ENCODE assay signal across 24 cellular contexts in the genomic region with DNA sequence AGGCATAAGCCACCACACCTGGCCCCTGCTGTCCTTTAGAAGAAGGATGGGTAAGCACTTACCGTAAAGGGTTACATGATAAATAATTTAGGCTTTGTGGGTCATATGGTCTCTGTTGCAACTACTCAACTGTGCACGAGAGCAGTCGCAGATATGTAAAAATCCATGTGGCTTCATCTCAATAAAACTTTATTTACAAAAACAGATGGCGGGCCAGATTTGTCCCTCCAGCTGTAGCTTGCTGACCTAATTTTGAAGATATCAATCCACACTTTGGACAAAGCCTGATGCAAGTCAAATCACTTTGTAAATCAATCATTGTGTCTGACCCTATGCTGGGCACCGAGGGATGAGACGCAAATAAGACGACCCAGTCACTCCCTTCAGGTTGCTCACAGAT. TPM values are rescaled to one million over a fixed set of nuclear protein-coding genes. Genes with fewer than 3 reads are reported as not detected.
DNase-seq lines count a peak whose midpoint lies in the region; ATAC-seq, FAIRE-seq and TF ChIP-seq lines count a peak whose summit lies in the region.
"Had no signal": no experiment of that assay in that cellular context is flagged by ENCODE, and none has a peak within 500 bp of the region (broad histone marks: within the 10 kb centered on the region; RNA-seq: fewer than 3 reads in every experiment).

No MANE protein-coding gene starts in this region.

- POLR2A ChIA-PET in GM12878 (lab: Charles Lee), result no interaction called here

- H4K20me1 ChIP-seq in GM23338 (replicated peaks; ENCODE audit: insufficient read depth), result no peaks in the 10 kb centered on the region
- H4K20me1 ChIP-seq in GM12878 (ENCODE audit: control insufficient read depth, insufficient read depth), result no peaks in the 10 kb centered on the region
- H4K20me1 ChIP-seq: BLaER1 treated with 17β-estradiol and CSF1 and Interleukin-3, amounts not matched to agents 10 nM and 100 nM had no signal

- H3K9me3 Mint-ChIP-seq in GM23338 (no peaks in the 10 kb centered on the region; the same call in 2 of the 3 replicates), CD14-positive monocyte (peaks cover 0 to 1% (median 0%) of the 10 kb centered on the region in 7 donors)
- H3K9me3 Mint-ChIP-seq: H9 had no signal

- H3K36me3 Mint-ChIP-seq in GM23338 (ENCODE audit: low read depth), result no peaks in the 10 kb centered on the region
- no peaks in the 10 kb centered on the region for H3K36me3 Mint-ChIP-seq in CD14-positive monocyte
- H3K36me3 Mint-ChIP-seq: CD4-positive, alpha-beta memory T cell had no signal

- SMC1A ChIA-PET in GM12878 (lab: Charles Lee; ENCODE audit: uncharacterized antibody, unreplicated experiment), result interaction anchor here (0.6 kb wide), 1 partner anchor 168 kb away, joined by 5 read pairs; no protein-coding TSS in a partner anchor

- TF ChIP-seq EP300 in GM12878 (IDR thresholded peaks at IDR 0.05; ENCODE audit: borderline replicate concordance in 1 of 2, control insufficient read depth in 1 of 2, low read depth in 2 of 2, low read length in 2 of 2), result no peak

- no peak overlapping the region for H3K4me3 ChIP-seq in GM23338
- H3K4me3 ChIP-seq in GM12878, result no peak overlapping the region
- H3K4me3 ChIP-seq: A549; BLaER1 treated with 17β-estradiol and CSF1 and Interleukin-3, amounts not matched to agents 10 nM and 100 nM; GM23248 had no signal

- H3K4me1 ChIP-seq in GM23338 (ENCODE audit: insufficient read depth) (no peaks in the 10 kb centered on the region), GM12878 (ENCODE audit: control insufficient read depth, insufficient read depth, low read length) (no peaks in the 10 kb centered on the region)
- H3K4me1 ChIP-seq: A549, BE2C had no signal

- H3K4me1 Mint-ChIP-seq in GM23338, result peaks cover 7% of the 10 kb centered on the region
- no peaks in the 10 kb centered on the region for H3K4me1 Mint-ChIP-seq in CD14-positive monocyte
- H3K4me1 Mint-ChIP-seq: CD4-positive, alpha-beta memory T cell had no signal

- no peak overlapping the region for H3K4me2 ChIP-seq in GM23338
- no peak overlapping the region for H3K4me2 ChIP-seq in GM12878 (ENCODE audit: control insufficient read depth, insufficient read depth)
- H3K4me2 ChIP-seq: A549; BLaER1 treated with 17β-estradiol and CSF1 and Interleukin-3, amounts not matched to agents 10 nM and 100 nM had no signal

- no peaks in the 10 kb centered on the region for H3K9me3 ChIP-seq in GM12878 (replicated peaks; ENCODE audit: control insufficient read depth, insufficient read depth, low read length)
- H3K9me3 ChIP-seq: A549; BE2C; BLaER1 treated with 17β-estradiol and CSF1 and Interleukin-3, amounts not matched to agents 10 nM and 100 nM had no signal

- H3K27ac ChIP-seq in GM23338 (ENCODE audit: low read depth), result no peak overlapping the region
- no peak overlapping the region for H3K27ac ChIP-seq in GM12878 (ENCODE audit: control insufficient read depth, insufficient read depth)
- H3K27ac ChIP-seq: A549; BLaER1 treated with 17β-estradiol and CSF1 and Interleukin-3, amounts not matched to agents 10 nM and 100 nM; GM23248 had no signal

- in situ Hi-C loops in GM12878 (cut with MboI), result no loop called here

- CTCF ChIA-PET in GM12878 (lab: Yijun Ruan, JAX), result no interaction called here

- RAD21 ChIA-PET in GM12878 (lab: Charles Lee; ENCODE audit: unreplicated experiment), result no interaction called here

- H3K36me3 ChIP-seq in GM23338 (ENCODE audit: insufficient read depth), result no peaks in the 10 kb centered on the region
- no peaks in the 10 kb centered on the region for H3K36me3 ChIP-seq in GM12878 (ENCODE audit: control insufficient read depth in 2 of 2, insufficient read depth in 2 of 2, low read length in 1 of 2)
- H3K36me3 ChIP-seq: BE2C; BLaER1 treated with 17β-estradiol and CSF1 and Interleukin-3, amounts not matched to agents 10 nM and 100 nM had no signal

- DNase-seq in NCI-H82 (lab: John Stamatoyannopoulos, UW) (peak; percentile 65), NCI-H82 treated with DMSO at 0.1 percent for 48 hours (lab: John Stamatoyannopoulos, UW; ENCODE audit: unreplicated experiment) (no peak), GM23338 (ENCODE audit: low spot score) (no peak), GM12878 (ENCODE audit: low read depth, low spot score) (no peak), mesenteric fat pad (ENCODE audit: low spot score) (peak; percentile 45), OCI-M2 (lab: John Stamatoyannopoulos, UW; ENCODE audit: unreplicated experiment) (no peak), CD14-positive monocyte (ENCODE audit: low spot score) (no peak)
- DNase-seq: 8988T; ACHN; AML-193; BE2C; Calu3; CD4-positive, alpha-beta memory T cell; COR-L47; DMS79; EL; GDM1; GM23248 had no signal

- no peaks in the 10 kb centered on the region for H3K9me2 ChIP-seq in GM23338 (ENCODE audit: insufficient read depth)

- H2AFZ ChIP-seq in GM23338 (0 out of 2 replicates have a peak overlapping the region, but pooled peaks have one; percentile 12), GM12878 (ENCODE audit: control insufficient read depth, low read depth, low read length) (no peak overlapping the region)
- H2AFZ ChIP-seq: GM23248 had no signal

- H3F3A ChIP-seq in GM23338 (replicated peaks; ENCODE audit: low read depth), result no peaks in the 10 kb centered on the region

- TF ChIP-seq CTCF in GM23338 (conservative IDR thresholded peaks at IDR 0.05; ENCODE audit: low read depth in 2 of 2) (no peak), GM12878 (IDR thresholded peaks at IDR 0.05 in 2 of 3, conservative IDR thresholded peaks at IDR 0.05 in 1 of 3; ENCODE audit: control insufficient read depth in 2 of 3, extremely low read depth in 1 of 3, insufficient read depth in 1 of 3, low read depth in 3 of 3, low read length in 3 of 3) (no peak), CD14-positive monocyte (IDR thresholded peaks at IDR 0.05) (no peak)

- intact Hi-C loops in GM12878 (cut with micrococcal nuclease; ENCODE audit: unreplicated experiment) (no loop called here), CD14-positive monocyte (cut with micrococcal nuclease) (no loop called here)

- H3K4me3 Mint-ChIP-seq in GM23338 (no peak overlapping the region), CD14-positive monocyte (no peak overlapping the region)
- H3K4me3 Mint-ChIP-seq: CD4-positive, alpha-beta memory T cell; H9 had no signal

- FAIRE-seq in GM12878 (lab: Jason Lieb, UNC), result no peak
- FAIRE-seq: A549, GM12891, GM18507 had no signal

- TF ChIP-seq POLR2A in GM12878 (IDR thresholded peaks at IDR 0.05; ENCODE audit: low read depth, low read length), result no peak

- no peak for TF ChIP-seq RAD21 in GM12878 (IDR thresholded peaks at IDR 0.05; ENCODE audit: insufficient read depth, low read depth, low read length)

- H3K27me3 ChIP-seq in GM23338 (ENCODE audit: insufficient read depth) (no peaks in the 10 kb centered on the region), GM12878 (replicated peaks in 1 of 2; ENCODE audit: control insufficient read depth in 2 of 2, insufficient read depth in 2 of 2, low read length in 1 of 2) (peaks cover 0 to 8% of the 10 kb centered on the region in 2 experiments; a peak in 3 of 4 replicates)
- H3K27me3 ChIP-seq: BE2C; BLaER1 treated with 17β-estradiol and CSF1 and Interleukin-3, amounts not matched to agents 10 nM and 100 nM had no signal

- no peak overlapping the region for H3K9ac ChIP-seq in GM12878 (ENCODE audit: control insufficient read depth, insufficient read depth, low read length)
- H3K9ac ChIP-seq: BLaER1 treated with 17β-estradiol and CSF1 and Interleukin-3, amounts not matched to agents 10 nM and 100 nM; GM23248 had no signal

- no TSS peak for BruUV-seq in GM12878 (replicated peaks; lab: Mats Ljungman, UMichigan)

- no peak for ATAC-seq in GM23338
- ATAC-seq in GM12878, result no peak
- ATAC-seq: A549 had no signal

- H3K27ac Mint-ChIP-seq in GM23338 (no peak overlapping the region), CD14-positive monocyte (no peak overlapping the region)
- H3K27ac Mint-ChIP-seq: H9 had no signal

- H3K27me3 Mint-ChIP-seq in GM23338 (ENCODE audit: insufficient read depth, low read depth, poor library complexity) (peaks cover 4% of the 10 kb centered on the region), CD14-positive monocyte (ENCODE audit: low read depth in 3 of 3) (peaks cover 0 to 13% (median 6%) of the 10 kb centered on the region in 3 donors)

- no peaks in the 10 kb centered on the region for H3K79me2 ChIP-seq in GM23338 (replicated peaks; ENCODE audit: insufficient read depth)
- H3K79me2 ChIP-seq in GM12878 (ENCODE audit: control insufficient read depth, insufficient read depth, low read length), result no peaks in the 10 kb centered on the region

- 37% methylated on average over 7 of the region's 7 CpGs for WGBS in GM12878 (ENCODE audit: insufficient coverage, insufficient replicate concordance, low lambda C conversion rate, missing lambda C conversion rate)

TF ChIP-seq in GM23338, 12 proteins besides CTCF, POLR2A, EP300 and RAD21 (continues in another document):
- TF ChIP-seq POLR2AphosphoS5 (IDR thresholded peaks at IDR 0.05; ENCODE audit: low read depth) (no peak), ZNF114 (CRISPR knock-in tag; IDR thresholded peaks at IDR 0.05) (no peak), CREB1 (CRISPR knock-in tag; IDR thresholded peaks at IDR 0.05; ENCODE audit: low read depth) (no peak)

RNA-seq across cellular contexts. Expression of a gene that starts 12.1 kb away (rescaled TPM):
- 0.19 and 0.52 TPM in 2 replicates for total RNA-seq in GM23338 (2014; rRNA removed; shearing (Covaris generic))
- polyA plus RNA-seq in GM23338 (2016; fragmentation: Nextera tagmentation; extraction: Ambion mirVana) (not detected in 2 replicates), GM12878 (2011; rRNA removed) (0.66 and 0.68 TPM in 2 replicates), GM12878 (2014; fragmentation: Illumina TruSeq; extraction: Trizol) (0.19 and 0.93 TPM in 2 replicates), GM12878 (2014; fragmentation: Nextera tagmentation; extraction: Ambion mirVana) (under 1 TPM; 0.47 to 0.64 TPM), GM12878 (2014; rRNA removed) (1.1 and 1.8 TPM in 2 replicates), GM12878 (2016; fragmentation: Nextera tagmentation; extraction: Ambion mirVana) (under 1 TPM in 1 of 2 experiments, not detected in 1; 0.79 TPM), CD14-positive monocyte (not detected)
- 4.6 and 6.3 TPM in 2 replicates for total RNA-seq in GM12878 (2013; cell fraction: nucleolus; rRNA removed)
- total RNA-seq in GM12878 (2014; rRNA removed) (0.22 and 1.1 TPM in 2 replicates), GM12878 (2014; rRNA removed; fragmentation: Illumina TruSeq; extraction: Trizol) (0.18 and 0.40 TPM in 2 replicates), GM12878 (2021) (0.80 and 2.2 TPM in 2 replicates), mesenteric fat pad (not detected)
- polyA plus RNA-seq in GM12878 (2011; ENCODE audit: low read depth), result 0.26 TPM
- 0.85 and 0.92 TPM in 2 replicates for polyA plus RNA-seq in GM12878 (2011; cell fraction: cytosol; rRNA removed)
- 1.8 and 2.1 TPM in 2 replicates for polyA plus RNA-seq in GM12878 (2011; cell fraction: nucleus; rRNA removed)
- polyA plus RNA-seq in GM12878 (2012), result 0.48 and 1.1 TPM in 2 replicates
- polyA minus RNA-seq in GM12878 (2011; rRNA and poly(A)+ RNA removed), result 0.44 and 0.82 TPM in 2 replicates
- not detected in 2 replicates for polyA minus RNA-seq in GM12878 (2011; cell fraction: cytosol; rRNA and poly(A)+ RNA removed)
- polyA minus RNA-seq in GM12878 (2011; cell fraction: nucleus; rRNA and poly(A)+ RNA removed), result 0.48 TPM in 1 of 2 replicates, not detected in the other
- total RNA-seq: Calu3; CD4-positive, alpha-beta memory T cell; GM23248; H4 had no signal
- polyA plus RNA-seq: CD4-positive, alpha-beta memory T cell; GM23248 had no signal

Comparison
In these comparisons a context has a peak if more than half of its experiments do, and no peak if none do; other contexts are left out.
1. DNase-seq: peak in NCI-H82 (single experiment) and mesenteric fat pad (single experiment); none in NCI-H82 treated with DMSO at 0.1 percent for 48 hours (single experiment), GM23338 (single experiment), GM12878 (single experiment), OCI-M2 (single experiment) and CD14-positive monocyte (single experiment).